24 cellular contexts compared by ENCODE assay signal in genomic region chr13:47696677-47697076, GRCh38.
A peak's percentile ranks its signal among the peaks of the same experiment; 100 is the strongest.
DNase-seq lines count a peak whose midpoint lies in the region; ATAC-seq and TF ChIP-seq lines count a peak whose summit lies in the region.
"Had no signal": no experiment of that assay in that cellular context is flagged by ENCODE, and none has a peak within 500 bp of the region (broad histone marks: within the 10 kb centered on the region; RNA-seq: fewer than 3 reads in every experiment).

No MANE protein-coding gene starts in this region.

- H3K27ac Mint-ChIP-seq in WTC11 (no peak overlapping the region), natural killer cell (no peak overlapping the region)
- H3K27ac Mint-ChIP-seq: CD4-positive, CD25-positive, alpha-beta regulatory T cell had no signal

- no peak for TF ChIP-seq EP300 in SK-N-SH (IDR thresholded peaks at IDR 0.05; ENCODE audit: borderline replicate concordance in 1 of 2, low read depth in 1 of 2, low read length in 1 of 2)

- H3K27ac ChIP-seq in SK-N-SH (ENCODE audit: low read depth in 2 of 2, low read length in 1 of 2) (no peak overlapping the region), prostate gland (no peak overlapping the region)
- H3K27ac ChIP-seq: HL-60, PC-9, SJCRH30 had no signal

- H3K4me1 Mint-ChIP-seq in WTC11 (no peaks in the 10 kb centered on the region), natural killer cell (no peaks in the 10 kb centered on the region)
- H3K4me1 Mint-ChIP-seq: CD4-positive, CD25-positive, alpha-beta regulatory T cell had no signal

- intact Hi-C loops in natural killer cell (cut with micrococcal nuclease) (no loop called here), prostate gland (cut with DNase I) (no loop called here)

- H3K4me3 Mint-ChIP-seq in WTC11 = no peak overlapping the region
- H3K4me3 Mint-ChIP-seq in natural killer cell = no peak overlapping the region
- H3K4me3 Mint-ChIP-seq: CD4-positive, CD25-positive, alpha-beta regulatory T cell had no signal

- H3K27me3 Mint-ChIP-seq in WTC11 (ENCODE audit: low read depth) (peaks cover 5% of the 10 kb centered on the region), natural killer cell (ENCODE audit: low read depth in 2 of 2) (peaks cover 0 to 3% of the 10 kb centered on the region in 2 donors)

- H2AFZ ChIP-seq in SK-N-SH (ENCODE audit: low read depth) = no peak overlapping the region
- H2AFZ ChIP-seq: PC-9 had no signal

- 66% methylated on average over 3 of the region's 3 CpGs for WGBS in SK-N-SH (ENCODE audit: low lambda C conversion rate)
- WGBS in prostate gland = 89% methylated on average over 3 of the region's 3 CpGs

- H3K9me3 ChIP-seq in SK-N-SH = no peaks in the 10 kb centered on the region
- H3K9me3 ChIP-seq in prostate gland = no peaks in the 10 kb centered on the region
- H3K9me3 ChIP-seq: HAP-1, SJCRH30 had no signal

- H3K27me3 ChIP-seq in SK-N-SH (ENCODE audit: insufficient read depth) (no peaks in the 10 kb centered on the region), prostate gland (replicated peaks; ENCODE audit: insufficient read depth) (no peaks in the 10 kb centered on the region)
- H3K27me3 ChIP-seq: SJCRH30 had no signal

- no peak overlapping the region for H3K9ac ChIP-seq in SK-N-SH

- TF ChIP-seq CTCF in SK-N-SH (IDR thresholded peaks at IDR 0.05) (no peak), WTC11 (IDR thresholded peaks at IDR 0.05) (no peak), natural killer cell (IDR thresholded peaks at IDR 0.05) (no peak), prostate gland (IDR thresholded peaks at IDR 0.05) (no peak)

- DNase-seq in SK-N-SH (no peak), WTC11 (ENCODE audit: low spot score) (no peak), iPS-NIHi11 (ENCODE audit: low spot score) (peak; percentile 33), NCI-H446 (lab: John Stamatoyannopoulos, UW) (no peak), natural killer cell (no peak), prostate gland (ENCODE audit: low spot score) (no peak)
- DNase-seq: 8988T; ACHN; CD4-positive, CD25-positive, alpha-beta regulatory T cell; Kasumi-1; NCI-H1105; NCI-H1436 treated with DMSO at 0.1 percent for 48 hours; NCI-H187 treated with DMSO at 0.1 percent for 48 hours; NCI-H2171 treated with DMSO at 0.1 percent for 48 hours; NCI-H345; NCI-H524; NCI-H748 treated with DMSO at 0.1 percent for 48 hours; NK-92 treated with Interleukin-12 subunit alpha and Interleukin-12 subunit beta, amount 100 ng/mL, for 24 hours; PC-9 had no signal

- no peak overlapping the region for H3K4me2 ChIP-seq in SK-N-SH
- H3K4me2 ChIP-seq: PC-9 had no signal

- H3K4me1 ChIP-seq in SK-N-SH (ENCODE audit: control insufficient read depth in 1 of 2, insufficient read depth in 2 of 2, low read depth in 1 of 2, low read length in 1 of 2) = no peaks in the 10 kb centered on the region
- no peaks in the 10 kb centered on the region for H3K4me1 ChIP-seq in prostate gland (replicated peaks)
- H3K4me1 ChIP-seq: HAP-1, SJCRH30 had no signal

- no peaks in the 10 kb centered on the region for H4K20me1 ChIP-seq in SK-N-SH (ENCODE audit: insufficient read depth)

- CTCF ChIA-PET in SK-N-SH (lab: Yijun Ruan, JAX) (no interaction called here), WTC11 (lab: Charles Lee) (no interaction called here)

- TF ChIP-seq RAD21 in SK-N-SH (IDR thresholded peaks at IDR 0.05; ENCODE audit: low read length) = no peak

- ATAC-seq in SK-N-SH treated with all-trans-retinoic acid at 6 μM for 48 hours = no peak
- ATAC-seq in WTC11 = peak; percentile 79; the same call in 1 of the 2 replicates
- ATAC-seq in natural killer cell = no peak
- ATAC-seq: Right ventricle myocardium inferior had no signal

- H3K36me3 Mint-ChIP-seq in WTC11 (no peaks in the 10 kb centered on the region; the same call in 1 of the 2 replicates), natural killer cell (no peaks in the 10 kb centered on the region)
- H3K36me3 Mint-ChIP-seq: CD4-positive, CD25-positive, alpha-beta regulatory T cell had no signal

- POLR2A ChIA-PET in SK-N-SH (lab: Yijun Ruan, JAX) (no interaction called here), WTC11 (lab: Charles Lee) (no interaction called here)

- H3K9me3 Mint-ChIP-seq in WTC11 (peaks cover 25% of the 10 kb centered on the region), natural killer cell (peaks cover 7% of the 10 kb centered on the region in 2 donors)

- no peaks in the 10 kb centered on the region for H3K9me2 ChIP-seq in SK-N-SH

- H3K36me3 ChIP-seq in SK-N-SH (replicated peaks in 1 of 2; ENCODE audit: control insufficient read depth in 1 of 2, insufficient read depth in 2 of 2, low read length in 1 of 2) (no peaks in the 10 kb centered on the region), prostate gland (no peaks in the 10 kb centered on the region)
- H3K36me3 ChIP-seq: HAP-1, SJCRH30 had no signal

- H3K79me2 ChIP-seq in SK-N-SH (ENCODE audit: insufficient read depth) = no peaks in the 10 kb centered on the region

- H3K4me3 ChIP-seq in SK-N-SH (ENCODE audit: low read depth in 2 of 2, low read length in 1 of 2) = no peak overlapping the region
- H3K4me3 ChIP-seq in prostate gland = no peak overlapping the region
- H3K4me3 ChIP-seq: HAP-1, PC-9, SJCRH30 had no signal

- no peaks in the 10 kb centered on the region for H3F3A ChIP-seq in SK-N-SH (replicated peaks; ENCODE audit: insufficient read depth)

- no peak for TF ChIP-seq POLR2A in prostate gland (IDR thresholded peaks at IDR 0.05)

TF ChIP-seq in SK-N-SH, 30 proteins besides CTCF, POLR2A, EP300 and RAD21:
- TF ChIP-seq USF1 (IDR thresholded peaks at IDR 0.05; ENCODE audit: borderline replicate concordance, low read depth) = peak; percentile 75; the same call in 1 of the 2 replicates
- TF ChIP-seq TEAD4 (IDR thresholded peaks at IDR 0.05; ENCODE audit: borderline replicate concordance, insufficient read depth) = no peak

TF ChIP-seq in SK-N-SH treated with all-trans-retinoic acid at 6 μM for 48 hours, 23 proteins besides CTCF, POLR2A, EP300 and RAD21 (continues in another document):
- no peak for TF ChIP-seq TCF4 (CRISPR knock-in tag; IDR thresholded peaks at IDR 0.05; ENCODE audit: borderline replicate concordance)
- no peak for TF ChIP-seq BACH2 (CRISPR knock-in tag; IDR thresholded peaks at IDR 0.05; ENCODE audit: borderline replicate concordance)
- TF ChIP-seq ZNF70 (CRISPR knock-in tag; IDR thresholded peaks at IDR 0.05) = no peak
- TF ChIP-seq CSDC2 (CRISPR knock-in tag; IDR thresholded peaks at IDR 0.05) = no peak
- no peak for TF ChIP-seq ZNF565 (CRISPR knock-in tag; conservative IDR thresholded peaks at IDR 0.05; ENCODE audit: low read depth)
- no peak for TF ChIP-seq OSR1 (CRISPR knock-in tag; IDR thresholded peaks at IDR 0.05)
- TF ChIP-seq POU6F1 (CRISPR knock-in tag; IDR thresholded peaks at IDR 0.05; ENCODE audit: borderline replicate concordance, low read depth) = no peak
- no peak for TF ChIP-seq PPARA (CRISPR knock-in tag; IDR thresholded peaks at IDR 0.05; ENCODE audit: borderline replicate concordance)
- TF ChIP-seq ZFP30 (CRISPR knock-in tag; IDR thresholded peaks at IDR 0.05) = no peak
- no peak for TF ChIP-seq ZNF8 (CRISPR knock-in tag; IDR thresholded peaks at IDR 0.05)

TF ChIP-seq in WTC11, 78 proteins besides CTCF, POLR2A, EP300 and RAD21 (continues in another document):
- no peak for TF ChIP-seq CDX4 (CRISPR knock-in tag; IDR thresholded peaks at IDR 0.05; ENCODE audit: borderline replicate concordance)
- TF ChIP-seq ZNF396 (CRISPR knock-in tag; IDR thresholded peaks at IDR 0.05; ENCODE audit: borderline replicate concordance) = no peak
- no peak for TF ChIP-seq CREB1 (CRISPR knock-in tag; IDR thresholded peaks at IDR 0.05)
- TF ChIP-seq USF1 (CRISPR knock-in tag; IDR thresholded peaks at IDR 0.05) = peak; percentile 81
- TF ChIP-seq PRDM15 (CRISPR knock-in tag; IDR thresholded peaks at IDR 0.05) = no peak
- no peak for TF ChIP-seq ATF1 (CRISPR knock-in tag; IDR thresholded peaks at IDR 0.05)
- no peak for TF ChIP-seq GTF2I (CRISPR knock-in tag; conservative IDR thresholded peaks at IDR 0.05)
- peak; percentile 63 for TF ChIP-seq NFYB (CRISPR knock-in tag; conservative IDR thresholded peaks at IDR 0.05; ENCODE audit: low read depth)

Comparison
In these comparisons a context has a peak if more than half of its experiments do, and no peak if none do; other contexts are left out.
1. Of the 6 proteins assayed by ChIP-seq in both WTC11 and SK-N-SH: peak only in WTC11: USF2; only in SK-N-SH: none; in both: USF1; in neither: 4.